Comparison of ENCODE assay signal across 8 cellular contexts in the genomic region with DNA sequence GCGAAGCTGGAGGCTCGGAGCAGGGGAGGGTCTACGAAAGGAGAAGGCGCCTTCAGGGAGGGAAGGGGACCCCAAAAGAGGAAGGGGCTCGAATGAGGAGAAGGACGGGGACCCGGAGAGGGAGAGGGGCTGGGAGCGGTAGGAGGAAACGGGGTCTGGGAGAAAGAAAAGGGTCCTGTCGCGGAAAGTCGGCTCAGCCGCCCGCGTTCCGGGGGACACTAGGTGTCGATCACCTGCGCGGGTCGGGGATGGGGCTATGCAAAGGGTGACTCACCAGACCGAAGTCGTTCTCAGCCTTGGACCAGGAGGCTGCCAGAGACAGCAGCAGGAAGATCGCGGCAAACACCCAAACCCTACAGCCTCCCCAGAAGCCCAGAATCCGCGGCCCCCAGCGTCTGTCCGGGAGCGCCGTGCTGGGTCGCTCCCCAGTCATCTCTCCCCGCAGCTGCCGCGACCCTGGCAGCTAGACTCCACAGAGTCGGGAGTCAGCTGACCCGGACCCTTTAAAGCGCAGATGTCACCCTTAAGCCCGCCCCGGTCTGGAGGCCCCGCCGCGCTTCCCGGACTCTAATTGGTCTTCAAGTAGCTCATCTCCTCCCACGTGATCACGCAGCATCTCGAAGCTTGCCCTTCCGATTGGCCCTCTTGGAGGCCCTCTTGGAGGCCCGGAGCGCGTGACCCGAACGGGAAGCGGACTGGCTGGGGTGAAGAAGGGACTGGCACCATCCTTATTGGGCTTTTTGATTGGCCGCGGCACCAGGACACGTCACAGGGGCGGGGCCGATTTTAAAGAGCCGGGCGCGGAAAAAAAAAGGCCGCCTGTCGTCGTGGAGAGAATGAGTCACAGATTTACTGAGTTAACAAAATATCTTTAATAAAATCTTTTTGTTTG. TPM values are rescaled to one million over a fixed set of nuclear protein-coding genes. Genes with fewer than 3 reads are reported as not detected.
A peak's percentile ranks its signal among the peaks of the same experiment; 100 is the strongest.
DNase-seq lines count a peak whose midpoint lies in the region; ATAC-seq, FAIRE-seq and TF ChIP-seq lines count a peak whose summit lies in the region.

A gene (minus strand): TSS at position 478 of the 892 bp plus-strand sequence. CDS start 45 bp downstream, at position 433.

- peak within 1 kb of the TSS; percentile 90 for H3K4me3 Mint-ChIP-seq in activated CD4-positive, alpha-beta T cell treated with anti-CD3 and anti-CD28 coated beads for 36 hours

- no peaks in the 10 kb centered on the region for H3K9me3 ChIP-seq in kidney (ENCODE audit: control insufficient read depth in 1 of 2, low read length in 2 of 2)

- peak; percentile 98 for FAIRE-seq in kidney (lab: Jason Lieb, UNC)

- intact Hi-C loops in activated CD4-positive, alpha-beta T cell treated with anti-CD3 and anti-CD28 coated beads for 36 hours (cut with DNase I, micrococcal nuclease): loop anchor here (1.0 to 5.0 kb wide), 17 partner anchors 28 to 333 kb away; a partner anchor contains a TSS
- intact Hi-C loops in kidney (cut with DNase I): no loop called here

- POLR2A ChIA-PET in activated CD4-positive, alpha-beta T cell treated with anti-CD3 and anti-CD28 coated beads for 36 hours (lab: Charles Lee): interaction anchor here (0.6 to 1.8 kb wide), 13 partner anchors 21 to 1109 kb away, joined by 3 to 12 read pairs (median 3); a partner anchor contains a TSS

- DNase-seq in Ammon's horn (ENCODE audit: low spot score) (peak; percentile 100), GM19238 (ENCODE audit: insufficient read length, low spot score) (peak; percentile 99), NCI-H524 (lab: John Stamatoyannopoulos, UW) (peak; percentile 100), choroid plexus epithelial cell (ENCODE audit: low read depth) (peak; percentile 100), kidney (peak; percentile 100)
- DNase-seq in activated CD4-positive, alpha-beta T cell treated with anti-CD3 and anti-CD28 coated beads for 36 hours: peak; percentile 100
- DNase-seq in stimulated activated CD4-positive, alpha-beta T cell treated with anti-CD3 and anti-CD28 coated beads, Interleukin-15, amount 100 ng/mL, for 24 hours: peak; percentile 99

- H3K4me3 ChIP-seq in choroid plexus epithelial cell (ENCODE audit: low read depth, low read length) (peak within 1 kb of the TSS; percentile 96), kidney (ENCODE audit: low read length in 2 of 2) (peak within 1 kb of the TSS; percentile 89 to 96)

- peak within 1 kb of the TSS; percentile 91 for H3K27ac Mint-ChIP-seq in activated CD4-positive, alpha-beta T cell treated with anti-CD3 and anti-CD28 coated beads for 36 hours

- H3K9me3 Mint-ChIP-seq in activated CD4-positive, alpha-beta T cell treated with anti-CD3 and anti-CD28 coated beads for 36 hours (ENCODE audit: low read depth): no peaks in the 10 kb centered on the region

- H3K27me3 Mint-ChIP-seq in activated CD4-positive, alpha-beta T cell treated with anti-CD3 and anti-CD28 coated beads for 36 hours: no peaks in the 10 kb centered on the region

- CTCF ChIA-PET in activated CD4-positive, alpha-beta T cell treated with anti-CD3 and anti-CD28 coated beads for 36 hours (lab: Charles Lee): interaction anchor here (0.5 to 1.5 kb wide), 17 partner anchors 9 to 320 kb away, joined by 3 to 6 read pairs (median 3); a partner anchor contains a TSS

- H3K9ac ChIP-seq in kidney (ENCODE audit: low read length in 2 of 2): peak within 1 kb of the TSS; percentile 66 to 74

- TF ChIP-seq CTCF in choroid plexus epithelial cell (conservative IDR thresholded peaks at IDR 0.05; ENCODE audit: low read depth, low read length) (no peak), kidney (IDR thresholded peaks at IDR 0.05; ENCODE audit: borderline replicate concordance, extremely low read depth, insufficient read depth) (no peak)

- peaks cover 10 to 18% of the 10 kb centered on the region in 2 donors for H3K4me1 ChIP-seq in kidney (ENCODE audit: control insufficient read depth in 1 of 2, insufficient read depth in 1 of 2, low read depth in 1 of 2, low read length in 2 of 2)

- no peaks in the 10 kb centered on the region for H3K36me3 Mint-ChIP-seq in activated CD4-positive, alpha-beta T cell treated with anti-CD3 and anti-CD28 coated beads for 36 hours (ENCODE audit: low read depth)

- H3K4me1 Mint-ChIP-seq in activated CD4-positive, alpha-beta T cell treated with anti-CD3 and anti-CD28 coated beads for 36 hours: peaks cover 27% of the 10 kb centered on the region

- peaks cover 13 to 15% of the 10 kb centered on the region in 2 donors for H3K36me3 ChIP-seq in kidney (ENCODE audit: control insufficient read depth in 1 of 2, insufficient read depth in 2 of 2, low read length in 2 of 2)

- H3K27ac ChIP-seq in kidney (ENCODE audit: low read depth in 2 of 2, low read length in 2 of 2): peak within 1 kb of the TSS; percentile 78 to 83

- ATAC-seq in HG03442 (IDR thresholded peaks at IDR 0.05; ENCODE audit: unreplicated experiment): peak; percentile 88
- ATAC-seq in activated CD4-positive, alpha-beta T cell treated with anti-CD3 and anti-CD28 coated beads for 36 hours: peak; percentile 98

RNA-seq across cellular contexts. Expression of the gene that starts here (rescaled TPM):
- total RNA-seq in activated CD4-positive, alpha-beta T cell treated with anti-CD3 and anti-CD28 coated beads for 36 hours: 10 to 100 TPM; 11.6 to 11.8 TPM
- 66.9 TPM for total RNA-seq in kidney
- polyA plus RNA-seq in kidney (ENCODE audit: insufficient read depth, low read depth, low replicate concordance): 131 TPM

Comparison
In these comparisons a context has a peak if more than half of its experiments do, and no peak if none do; other contexts are left out.
1. Peak in every context shown above with its lines: DNase-seq, ATAC-seq, H3K4me3 ChIP-seq and H3K27ac ChIP-seq.